In the genomic region with DNA sequence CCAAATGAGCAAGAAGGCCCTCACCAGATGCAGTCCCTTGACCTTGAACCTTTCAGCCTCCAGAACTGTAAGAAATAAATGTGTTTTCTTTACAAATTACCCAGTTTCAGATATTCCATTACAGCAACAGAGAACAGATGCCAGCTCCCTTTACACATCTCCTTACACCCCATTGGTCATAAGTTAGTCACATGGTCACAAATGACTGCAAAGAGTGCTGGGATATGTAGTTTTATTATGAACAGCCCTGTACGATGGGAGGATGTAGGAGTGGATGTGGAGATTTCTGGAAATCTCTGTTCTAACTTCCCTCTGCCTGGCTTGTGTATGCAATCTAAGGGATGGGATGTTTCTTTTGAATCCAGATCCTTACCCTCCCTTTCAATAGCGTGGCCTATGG, we compare ENCODE assay signal across 9 cellular contexts. TPM values are rescaled to one million over a fixed set of nuclear protein-coding genes. Genes with fewer than 3 reads are reported as not detected.
DNase-seq lines count a peak whose midpoint lies in the region; ATAC-seq, FAIRE-seq and TF ChIP-seq lines count a peak whose summit lies in the region.
"Had no signal": no experiment of that assay in that cellular context is flagged by ENCODE, and none has a peak within 500 bp of the region (broad histone marks: within the 10 kb centered on the region; RNA-seq: fewer than 3 reads in every experiment).

No MANE protein-coding gene starts in this region.

- FAIRE-seq in urothelium cell line (lab: Jason Lieb, UNC) = no peak

- no peaks in the 10 kb centered on the region for H3K4me1 ChIP-seq in foreskin keratinocyte

- H3K27ac ChIP-seq in foreskin keratinocyte = no peak overlapping the region
- H3K27ac ChIP-seq: BLaER1 had no signal

- peaks cover 18% of the 10 kb centered on the region for H3K27me3 ChIP-seq in foreskin keratinocyte
- H3K27me3 ChIP-seq: BLaER1 had no signal

- TF ChIP-seq CTCF in foreskin keratinocyte (conservative IDR thresholded peaks at IDR 0.05) = no peak

- DNase-seq in NOMO-1 treated with DMSO at 0.1 percent for 48 hours (lab: John Stamatoyannopoulos, UW; ENCODE audit: unreplicated experiment) = peak; percentile 29
- no peak for DNase-seq in NOMO-1 treated with dmso at 0.1 percent for 144 hours (lab: John Stamatoyannopoulos, UW; ENCODE audit: unreplicated experiment)
- DNase-seq in HT-29 (ENCODE audit: low spot score) = peak; percentile 57
- peak; percentile 59 for DNase-seq in RPMI7951 (ENCODE audit: low read depth)
- DNase-seq in foreskin keratinocyte = no peak
- peak; percentile 59 for DNase-seq in urothelium cell line (ENCODE audit: low spot score)
- DNase-seq in activated T-cell treated with anti-CD3 and anti-CD28 coated beads, Interleukin-2, amount 50 U/mL, for 1 hour = no peak
- DNase-seq in amniotic stem cell (lab: John Stamatoyannopoulos, UW) = no peak

- ATAC-seq in foreskin keratinocyte = peak; percentile 71

RNA-seq across cellular contexts. Expression of a gene that starts 13.3 kb away (rescaled TPM):
- 1,500 and 1,729 TPM in 2 replicates for total RNA-seq in HT-29 (2014; rRNA removed; shearing (Covaris generic))
- total RNA-seq in RPMI7951 (2014; rRNA removed; shearing (Covaris generic)) = 642 and 1,240 TPM in 2 replicates
- total RNA-seq in foreskin keratinocyte = 1,782 and 1,801 TPM in 2 replicates
- polyA plus RNA-seq in foreskin keratinocyte = 2,904 and 3,003 TPM in 2 replicates

RNA-seq across cellular contexts. Expression of a gene that starts 23.2 kb away (rescaled TPM):
- total RNA-seq in HT-29 (2014; rRNA removed; shearing (Covaris generic)) = 0.05 and 0.33 TPM in 2 replicates
- total RNA-seq in RPMI7951 (2014; rRNA removed; shearing (Covaris generic)) = 0.96 and 2.4 TPM in 2 replicates
- total RNA-seq in foreskin keratinocyte = 1.8 and 3.1 TPM in 2 replicates
- polyA plus RNA-seq in foreskin keratinocyte = 1.4 and 1.8 TPM in 2 replicates

Comparison
In these comparisons a context has a peak if more than half of its experiments do, and no peak if none do; other contexts are left out.
1. DNase-seq: peak in NOMO-1 treated with DMSO at 0.1 percent for 48 hours (single experiment), HT-29 (single experiment), RPMI7951 (single experiment) and urothelium cell line (single experiment); none in NOMO-1 treated with dmso at 0.1 percent for 144 hours (single experiment), foreskin keratinocyte (0 of 2), activated T-cell treated with anti-CD3 and anti-CD28 coated beads, Interleukin-2, amount 50 U/mL, for 1 hour (single experiment) and amniotic stem cell (single experiment).